1 cellular context compared by ENCODE assay signal in the genomic region with DNA sequence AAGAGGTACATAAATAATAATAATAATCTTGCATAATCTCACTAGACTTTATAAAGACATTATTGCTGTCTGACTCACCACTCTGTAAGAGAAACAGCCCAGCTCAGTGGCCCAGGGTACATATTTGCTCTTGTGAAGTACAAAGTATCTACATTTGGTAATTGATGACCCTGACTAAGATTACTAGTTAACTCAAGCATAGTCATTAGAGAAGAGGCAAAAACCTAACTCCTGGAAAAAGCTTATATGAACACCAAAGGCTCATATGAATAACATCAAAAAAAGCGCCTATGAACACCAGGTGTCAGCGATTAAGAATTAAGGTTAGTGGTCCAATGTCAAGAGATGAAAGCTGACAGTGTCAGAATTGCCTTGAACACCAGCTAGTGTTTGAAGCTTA.
TF ChIP-seq lines count a peak whose summit lies in the region.

No MANE protein-coding gene starts in this region.

TF ChIP-seq in HCT116, 20 proteins besides CTCF, POLR2A, EP300 and RAD21 (continued from another document):
- TF ChIP-seq, protein P1, sequence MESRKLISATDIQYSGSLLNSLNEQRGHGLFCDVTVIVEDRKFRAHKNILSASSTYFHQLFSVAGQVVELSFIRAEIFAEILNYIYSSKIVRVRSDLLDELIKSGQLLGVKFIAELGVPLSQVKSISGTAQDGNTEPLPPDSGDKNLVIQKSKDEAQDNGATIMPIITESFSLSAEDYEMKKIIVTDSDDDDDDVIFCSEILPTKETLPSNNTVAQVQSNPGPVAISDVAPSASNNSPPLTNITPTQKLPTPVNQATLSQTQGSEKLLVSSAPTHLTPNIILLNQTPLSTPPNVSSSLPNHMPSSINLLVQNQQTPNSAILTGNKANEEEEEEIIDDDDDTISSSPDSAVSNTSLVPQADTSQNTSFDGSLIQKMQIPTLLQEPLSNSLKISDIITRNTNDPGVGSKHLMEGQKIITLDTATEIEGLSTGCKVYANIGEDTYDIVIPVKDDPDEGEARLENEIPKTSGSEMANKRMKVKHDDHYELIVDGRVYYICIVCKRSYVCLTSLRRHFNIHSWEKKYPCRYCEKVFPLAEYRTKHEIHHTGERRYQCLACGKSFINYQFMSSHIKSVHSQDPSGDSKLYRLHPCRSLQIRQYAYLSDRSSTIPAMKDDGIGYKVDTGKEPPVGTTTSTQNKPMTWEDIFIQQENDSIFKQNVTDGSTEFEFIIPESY (IDR thresholded peaks at IDR 0.05; ENCODE audit: extremely low read depth, insufficient replicate concordance, low read length): no peak
- TF ChIP-seq SRF (IDR thresholded peaks at IDR 0.05; ENCODE audit: low read depth): no peak
- TF ChIP-seq CBX3 (IDR thresholded peaks at IDR 0.05; ENCODE audit: low read depth): no peak
- TF ChIP-seq YY1 (IDR thresholded peaks at IDR 0.05; ENCODE audit: extremely low read depth, insufficient replicate concordance, low read depth, low read length): no peak
- TF ChIP-seq, protein P2, sequence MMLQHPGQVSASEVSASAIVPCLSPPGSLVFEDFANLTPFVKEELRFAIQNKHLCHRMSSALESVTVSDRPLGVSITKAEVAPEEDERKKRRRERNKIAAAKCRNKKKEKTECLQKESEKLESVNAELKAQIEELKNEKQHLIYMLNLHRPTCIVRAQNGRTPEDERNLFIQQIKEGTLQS (IDR thresholded peaks at IDR 0.05): no peak
